In the genomic region with DNA sequence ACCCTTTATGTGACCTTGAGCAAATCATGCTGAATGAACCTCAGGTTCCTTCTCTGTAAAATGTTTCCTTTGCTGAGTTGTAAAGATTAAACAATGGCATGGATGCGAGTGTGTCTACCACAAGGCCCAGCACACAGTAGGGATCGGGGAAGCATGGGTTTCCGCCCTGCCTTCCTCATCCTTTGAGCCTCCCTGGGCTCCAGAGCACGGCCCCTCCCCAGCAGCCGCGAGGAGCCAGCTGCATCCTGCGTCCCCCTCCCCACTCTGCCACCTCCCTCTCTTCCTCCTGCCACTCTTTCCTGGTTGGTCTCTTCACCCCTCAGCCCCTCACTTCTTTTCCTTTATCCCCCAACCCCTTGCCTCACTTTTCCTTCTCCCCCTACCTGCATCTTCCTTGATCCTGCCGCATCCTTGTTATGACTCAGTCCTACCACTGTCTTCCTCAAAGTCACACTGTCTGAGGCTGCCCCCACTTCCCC, we compare ENCODE assay signal across 15 cellular contexts. TPM values are rescaled to one million over a fixed set of nuclear protein-coding genes. Genes with fewer than 3 reads are reported as not detected.
DNase-seq lines count a peak whose midpoint lies in the region; ATAC-seq, FAIRE-seq and TF ChIP-seq lines count a peak whose summit lies in the region.
"Had no signal": no experiment of that assay in that cellular context is flagged by ENCODE, and none has a peak within 500 bp of the region (broad histone marks: within the 10 kb centered on the region; RNA-seq: fewer than 3 reads in every experiment).

No MANE protein-coding gene starts in this region.

- FAIRE-seq in H1 (lab: Jason Lieb, UNC) (no peak), urothelium cell line (lab: Jason Lieb, UNC) (no peak)

- CTCF ChIA-PET in H1 (lab: Charles Lee; ENCODE audit: partially characterized antibody), result interaction anchor here (0.7 to 4.4 kb wide), 4 partner anchors 9 to 112 kb away, joined by 3 to 33 read pairs (median 12); no protein-coding TSS in a partner anchor

- H3K14ac ChIP-seq in H1 (ENCODE audit: insufficient read length), result no peak overlapping the region

- no peak overlapping the region for H4K91ac ChIP-seq in H1 (replicated peaks; ENCODE audit: insufficient read length, low read length)

- H3K9me3 Mint-ChIP-seq in activated T-cell treated with anti-CD3 and anti-CD28 coated beads, Interleukin-2, amount 50 U/mL, for 24 hours, result no peaks in the 10 kb centered on the region
- no peaks in the 10 kb centered on the region for H3K9me3 Mint-ChIP-seq in stimulated activated effector memory CD8-positive, alpha-beta T cell treated with anti-CD3 and anti-CD28 coated beads, Interleukin-12 subunit alpha, Interleukin-12 subunit beta, amount 100 ng/mL, for 72 hours
- H3K9me3 Mint-ChIP-seq: stimulated activated naive CD8-positive, alpha-beta T cell treated with anti-CD3 and anti-CD28 coated beads, Interleukin-15, amount 100 ng/mL, for 72 hours had no signal

- TF ChIP-seq RAD21 in H1 (IDR thresholded peaks at IDR 0.05 in 1 of 2, conservative IDR thresholded peaks at IDR 0.05 in 1 of 2; ENCODE audit: low read depth in 2 of 2, low read length in 2 of 2), result no peak

- TF ChIP-seq EP300 in H1 (IDR thresholded peaks at IDR 0.05; ENCODE audit: borderline replicate concordance in 1 of 2, low read depth in 2 of 2, low read length in 2 of 2), result no peak

- H3K27me3 ChIP-seq in NT2/D1 (ENCODE audit: insufficient read depth, insufficient read length) (no peaks in the 10 kb centered on the region), H1 (replicated peaks in 1 of 4; ENCODE audit: control insufficient read depth in 3 of 4, extremely low read depth in 1 of 4, insufficient read depth in 3 of 4, low read length in 3 of 4) (no peaks in the 10 kb centered on the region), lower lobe of right lung (ENCODE audit: low read depth) (no peaks in the 10 kb centered on the region)
- H3K27me3 ChIP-seq: uterus had no signal

- H3K4me3 Mint-ChIP-seq in activated T-cell treated with anti-CD3 and anti-CD28 coated beads, Interleukin-2, amount 50 U/mL, for 24 hours, result peak overlapping the region; percentile 18
- H3K4me3 Mint-ChIP-seq in stimulated activated effector memory CD8-positive, alpha-beta T cell treated with anti-CD3 and anti-CD28 coated beads, Interleukin-12 subunit alpha, Interleukin-12 subunit beta, amount 100 ng/mL, for 72 hours, result peak overlapping the region; percentile 22
- H3K4me3 Mint-ChIP-seq: stimulated activated naive CD8-positive, alpha-beta T cell treated with anti-CD3 and anti-CD28 coated beads, Interleukin-15, amount 100 ng/mL, for 72 hours had no signal

- H3K9ac ChIP-seq in NT2/D1 (ENCODE audit: insufficient read length, low read depth), result peak overlapping the region; percentile 57
- H3K9ac ChIP-seq in H1 (replicated peaks in 1 of 4; ENCODE audit: extremely low read depth in 1 of 4, low read depth in 3 of 4, low read length in 3 of 4), result no peak overlapping the region
- H3K9ac ChIP-seq: SK-N-SH had no signal

- no peak for DNase-seq in activated T-cell treated with anti-CD3 and anti-CD28 coated beads, Interleukin-2, amount 50 U/mL, for 24 hours
- DNase-seq in activated T-cell treated with anti-CD3 and anti-CD28 coated beads for 4 hours (no peak), NT2/D1 (ENCODE audit: low read depth, low spot score) (no peak), H1 (ENCODE audit: low read depth in 1 of 2, low spot score in 2 of 2) (no peak), lower lobe of right lung (no peak), urothelium cell line (ENCODE audit: low spot score) (no peak)
- DNase-seq in stimulated activated effector memory CD8-positive, alpha-beta T cell treated with anti-CD3 and anti-CD28 coated beads, Interleukin-12 subunit alpha, Interleukin-12 subunit beta, amount 100 ng/mL, for 72 hours (ENCODE audit: low spot score in 2 of 2), result no peak
- DNase-seq: dermis blood vessel endothelial cell; left ventricle myocardium inferior; NCI-H1417; SK-N-SH; stimulated activated naive CD8-positive, alpha-beta T cell treated with anti-CD3 and anti-CD28 coated beads, Interleukin-15, amount 100 ng/mL, for 72 hours; uterus had no signal

- no peak for TF ChIP-seq CTCF in H1 (IDR thresholded peaks at IDR 0.05; ENCODE audit: control extremely low read depth in 1 of 3, insufficient read depth in 1 of 3, low read depth in 1 of 3, low read length in 3 of 3)
- no peak for TF ChIP-seq CTCF in lower lobe of right lung (IDR thresholded peaks at IDR 0.05)

- no peak overlapping the region for H2AFZ ChIP-seq in H1 (ENCODE audit: low read length)

- H4K8ac ChIP-seq in H1 (ENCODE audit: extremely low read depth, insufficient read depth, low read length), result no peak overlapping the region

- POLR2A ChIA-PET in H1 (lab: Charles Lee; ENCODE audit: partially characterized antibody), result interaction anchor here (1.1 to 8.2 kb wide), 5 partner anchors 10 to 152 kb away, joined by 4 to 105 read pairs (median 4); partner anchors contain the start of gene CTF1

- H3K4me3 ChIP-seq in NT2/D1 (ENCODE audit: insufficient read length, low read depth), result no peak overlapping the region
- no peak overlapping the region for H3K4me3 ChIP-seq in H1 (ENCODE audit: extremely low read depth in 1 of 4, insufficient read depth in 2 of 4, low read depth in 3 of 4, low read length in 4 of 4)
- H3K4me3 ChIP-seq in lower lobe of right lung, result no peak overlapping the region
- H3K4me3 ChIP-seq: left ventricle myocardium inferior, uterus had no signal

- no peak overlapping the region; a peak in 1 of 4 replicates for H3K4me2 ChIP-seq in H1 (ENCODE audit: insufficient read depth in 1 of 2, low read depth in 2 of 2, low read length in 2 of 2)

- no peak overlapping the region for H3K56ac ChIP-seq in H1 (replicated peaks; ENCODE audit: insufficient read length, low read depth, low read length)

- H3K18ac ChIP-seq in H1 (ENCODE audit: extremely low read depth, low read length), result no peak overlapping the region

- H2BK5ac ChIP-seq in H1 (ENCODE audit: low read depth, low read length), result no peak overlapping the region

- peaks cover 0 to 10% of the 10 kb centered on the region in 2 experiments; a peak in 2 of 4 replicates for H3K79me2 ChIP-seq in H1 (ENCODE audit: control insufficient read depth in 1 of 2, insufficient read depth in 2 of 2, low read length in 2 of 2)

- H3K27me3 Mint-ChIP-seq in activated T-cell treated with anti-CD3 and anti-CD28 coated beads, Interleukin-2, amount 50 U/mL, for 24 hours, result no peaks in the 10 kb centered on the region
- H3K27me3 Mint-ChIP-seq: stimulated activated naive CD8-positive, alpha-beta T cell treated with anti-CD3 and anti-CD28 coated beads, Interleukin-15, amount 100 ng/mL, for 72 hours had no signal

- no peak for TF ChIP-seq POLR2A in H1 (IDR thresholded peaks at IDR 0.05; ENCODE audit: control extremely low read depth in 1 of 2, low read depth in 2 of 2, low read length in 2 of 2)

- H2BK12ac ChIP-seq in H1 (ENCODE audit: low read depth, low read length), result no peak overlapping the region

- peaks cover 6% of the 10 kb centered on the region for H3K79me1 ChIP-seq in H1 (ENCODE audit: low read depth, low read length)

- H4K20me1 ChIP-seq in H1 (replicated peaks in 1 of 2; ENCODE audit: control insufficient read depth in 1 of 2, insufficient read depth in 2 of 2, low read length in 2 of 2), result peaks cover 0 to 5% of the 10 kb centered on the region in 2 experiments

- H2BK15ac ChIP-seq in H1 (ENCODE audit: low read length), result 0 out of 2 replicates have a peak overlapping the region, but pooled peaks have one; percentile 16

- no peak overlapping the region for H2AK5ac ChIP-seq in H1 (ENCODE audit: low read depth, low read length)

- no peak overlapping the region for H2BK120ac ChIP-seq in H1 (replicated peaks; ENCODE audit: low read depth, low read length)

- H3K27ac Mint-ChIP-seq in activated T-cell treated with anti-CD3 and anti-CD28 coated beads, Interleukin-2, amount 50 U/mL, for 24 hours, result peak overlapping the region; percentile 69
- H3K27ac Mint-ChIP-seq in stimulated activated effector memory CD8-positive, alpha-beta T cell treated with anti-CD3 and anti-CD28 coated beads, Interleukin-12 subunit alpha, Interleukin-12 subunit beta, amount 100 ng/mL, for 72 hours, result peak overlapping the region; percentile 77

- H3K23ac ChIP-seq in H1 (ENCODE audit: insufficient read length), result no peak overlapping the region

- H2BK20ac ChIP-seq in H1 (ENCODE audit: low read length), result no peak overlapping the region

- H3K36me3 ChIP-seq in NT2/D1 (ENCODE audit: insufficient read depth, insufficient read length, low read length), result peaks cover 57% of the 10 kb centered on the region
- peaks cover 3 to 31% (median 18%) of the 10 kb centered on the region in 4 experiments; a peak in 7 of 8 replicates for H3K36me3 ChIP-seq in H1 (ENCODE audit: control insufficient read depth in 2 of 4, insufficient read depth in 4 of 4, low read length in 3 of 4)
- H3K36me3 ChIP-seq in lower lobe of right lung, result peaks cover 16% of the 10 kb centered on the region
- H3K36me3 ChIP-seq: uterus had no signal

- H3K9me3 ChIP-seq in NT2/D1 (ENCODE audit: insufficient read depth, low read length), result no peaks in the 10 kb centered on the region
- H3K9me3 ChIP-seq in H1 (ENCODE audit: insufficient read depth in 2 of 2, low read depth in 1 of 2, low read length in 1 of 2), result no peaks in the 10 kb centered on the region
- H3K9me3 ChIP-seq in lower lobe of right lung, result no peaks in the 10 kb centered on the region
- H3K9me3 ChIP-seq: left ventricle myocardium inferior, SK-N-SH, uterus had no signal

- intact Hi-C loops in lower lobe of right lung (cut with DNase I), result no loop called here

- H3K4me1 Mint-ChIP-seq in activated T-cell treated with anti-CD3 and anti-CD28 coated beads, Interleukin-2, amount 50 U/mL, for 24 hours (ENCODE audit: low read depth), result peaks cover 23% of the 10 kb centered on the region
- peaks cover 43% of the 10 kb centered on the region for H3K4me1 Mint-ChIP-seq in stimulated activated effector memory CD8-positive, alpha-beta T cell treated with anti-CD3 and anti-CD28 coated beads, Interleukin-12 subunit alpha, Interleukin-12 subunit beta, amount 100 ng/mL, for 72 hours

- peaks cover 36% of the 10 kb centered on the region for H3K36me3 Mint-ChIP-seq in activated T-cell treated with anti-CD3 and anti-CD28 coated beads, Interleukin-2, amount 50 U/mL, for 24 hours (ENCODE audit: low read depth)
- H3K36me3 Mint-ChIP-seq in stimulated activated effector memory CD8-positive, alpha-beta T cell treated with anti-CD3 and anti-CD28 coated beads, Interleukin-12 subunit alpha, Interleukin-12 subunit beta, amount 100 ng/mL, for 72 hours, result peaks cover 35% of the 10 kb centered on the region

- peaks cover 8% of the 10 kb centered on the region; the same call in 1 of the 2 replicates for H3K23me2 ChIP-seq in H1 (ENCODE audit: low read depth, low read length)

- no peak for ATAC-seq in stimulated activated effector memory CD8-positive, alpha-beta T cell treated with anti-CD3 and anti-CD28 coated beads, Interleukin-12 subunit alpha, Interleukin-12 subunit beta, amount 100 ng/mL, for 72 hours
- ATAC-seq in HG03139 (IDR thresholded peaks at IDR 0.05; ENCODE audit: unreplicated experiment), result no peak
- ATAC-seq in lower lobe of right lung, result no peak
- ATAC-seq: stimulated activated naive CD8-positive, alpha-beta T cell treated with anti-CD3 and anti-CD28 coated beads, Interleukin-15, amount 100 ng/mL, for 72 hours had no signal

- WGBS in H1 (ENCODE audit: extremely low coverage in 1 of 2, insufficient coverage in 1 of 2, insufficient read length in 1 of 2, insufficient replicate concordance in 2 of 2, low coverage in 1 of 2, low lambda C conversion rate in 2 of 2, missing lambda C conversion rate in 1 of 2), 2 experiments, result 91% methylated on average over 7 of the region's 8 CpGs; no CpG with 5 or more reads in 1 of the 2 experiments

- no peak overlapping the region for H3K4ac ChIP-seq in H1 (replicated peaks; ENCODE audit: insufficient read length, low read depth, low read length)

- H3K4me1 ChIP-seq in NT2/D1 (ENCODE audit: insufficient read depth, insufficient read length) (peaks cover 12% of the 10 kb centered on the region), H1 (replicated peaks in 1 of 4; ENCODE audit: control insufficient read depth in 3 of 4, insufficient read depth in 4 of 4, low read length in 3 of 4) (peaks cover 0 to 9% (median 2%) of the 10 kb centered on the region in 4 experiments; a peak in 4 of 7 replicates), lower lobe of right lung (peaks cover 3% of the 10 kb centered on the region)

- H3K27ac ChIP-seq in H1 (ENCODE audit: low read depth, low read length), result no peak overlapping the region
- H3K27ac ChIP-seq in lower lobe of right lung, result no peak overlapping the region
- H3K27ac ChIP-seq: left ventricle myocardium inferior, uterus, VCaP had no signal

- no peak overlapping the region for H4K5ac ChIP-seq in H1 (ENCODE audit: insufficient read length, low read depth, low read length)

RNA-seq across cellular contexts. Expression of gene FBXL19, which starts 3.0 kb away (rescaled TPM):
- total RNA-seq in H1 (2021; fragmentation: NEBNext Ultra II Directional; extraction: Animal tissue kit (Norgen Biotek cat#: 25700)), result 72.2 and 74.8 TPM in 2 replicates
- 47.2 and 77.3 TPM in 2 replicates for polyA plus RNA-seq in H1 (2011; rRNA removed)
- 36.7 TPM for polyA plus RNA-seq in H1 (2011; cell fraction: cytosol; rRNA removed)
- polyA plus RNA-seq in H1 (2011; cell fraction: nucleus; rRNA removed), result 70.9 TPM
- 35.8 to 54.6 TPM (median 48.7 TPM) in 4 replicates for polyA plus RNA-seq in H1 (2012, experiment 1 of 2)
- 41.4 TPM for polyA plus RNA-seq in H1 (2012, experiment 2 of 2)
- polyA plus RNA-seq in H1 (2013, experiment 1 of 2), result 42.8 TPM
- polyA plus RNA-seq in H1 (2013, experiment 2 of 2), result 45.1 TPM
- 9.9 and 13.9 TPM in 2 replicates for polyA minus RNA-seq in H1 (2011; rRNA and poly(A)+ RNA removed)
- polyA minus RNA-seq in H1 (2011; cell fraction: cytosol; rRNA and poly(A)+ RNA removed), result 46.6 TPM
- polyA minus RNA-seq in H1 (2011; cell fraction: nucleus; rRNA and poly(A)+ RNA removed), result 25.4 TPM
- total RNA-seq in lower lobe of right lung, result 14.5 TPM

RNA-seq across cellular contexts. Expression of gene ORAI3, which starts 22.5 kb away (rescaled TPM):
- total RNA-seq in H1 (2021; fragmentation: NEBNext Ultra II Directional; extraction: Animal tissue kit (Norgen Biotek cat#: 25700)), result 8.7 and 10.0 TPM in 2 replicates
- 24.5 and 26.8 TPM in 2 replicates for polyA plus RNA-seq in H1 (2011; rRNA removed)
- polyA plus RNA-seq in H1 (2011; cell fraction: cytosol; rRNA removed), result 15.8 TPM
- 15.7 TPM for polyA plus RNA-seq in H1 (2011; cell fraction: nucleus; rRNA removed)
- polyA plus RNA-seq in H1 (2012, experiment 1 of 2), result 6.0 to 11.3 TPM (median 9.0 TPM) in 4 replicates
- polyA plus RNA-seq in H1 (2012, experiment 2 of 2), result 10.6 TPM
- 10.8 TPM for polyA plus RNA-seq in H1 (2013, experiment 1 of 2)
- 13.1 TPM for polyA plus RNA-seq in H1 (2013, experiment 2 of 2)
- 11.8 and 13.4 TPM in 2 replicates for polyA minus RNA-seq in H1 (2011; rRNA and poly(A)+ RNA removed)
- polyA minus RNA-seq in H1 (2011; cell fraction: cytosol; rRNA and poly(A)+ RNA removed), result 6.5 TPM
- polyA minus RNA-seq in H1 (2011; cell fraction: nucleus; rRNA and poly(A)+ RNA removed), result 8.5 TPM
- 30.2 TPM for total RNA-seq in lower lobe of right lung

RNA-seq across cellular contexts. Expression of gene CTF1, which starts 30.0 kb away (rescaled TPM):
- 0.77 and 0.97 TPM in 2 replicates for total RNA-seq in H1 (2021; fragmentation: NEBNext Ultra II Directional; extraction: Animal tissue kit (Norgen Biotek cat#: 25700))
- 3.4 and 5.0 TPM in 2 replicates for polyA plus RNA-seq in H1 (2011; rRNA removed)
- polyA plus RNA-seq in H1 (2011; cell fraction: cytosol; rRNA removed), result 1.3 TPM
- polyA plus RNA-seq in H1 (2011; cell fraction: nucleus; rRNA removed), result 3.2 TPM
- 0.50 to 1.1 TPM (median 1.00 TPM) in 4 replicates for polyA plus RNA-seq in H1 (2012, experiment 1 of 2)
- 1.0 TPM for polyA plus RNA-seq in H1 (2012, experiment 2 of 2)
- 1.3 TPM for polyA plus RNA-seq in H1 (2013, experiment 1 of 2)
- 1.6 TPM for polyA plus RNA-seq in H1 (2013, experiment 2 of 2)
- polyA minus RNA-seq in H1 (2011; rRNA and poly(A)+ RNA removed), result 0.71 and 1.3 TPM in 2 replicates
- polyA minus RNA-seq in H1 (2011; cell fraction: cytosol; rRNA and poly(A)+ RNA removed), result 0.66 TPM
- polyA minus RNA-seq in H1 (2011; cell fraction: nucleus; rRNA and poly(A)+ RNA removed), result 2.3 TPM
- 10.3 TPM for total RNA-seq in lower lobe of right lung

RNA-seq across cellular contexts. Expression of gene SETD1A, which starts 31.2 kb away (rescaled TPM):
- 29.0 and 29.6 TPM in 2 replicates for total RNA-seq in H1 (2021; fragmentation: NEBNext Ultra II Directional; extraction: Animal tissue kit (Norgen Biotek cat#: 25700))
- 4.8 and 8.3 TPM in 2 replicates for polyA plus RNA-seq in H1 (2011; rRNA removed)
- 3.2 TPM for polyA plus RNA-seq in H1 (2011; cell fraction: cytosol; rRNA removed)
- polyA plus RNA-seq in H1 (2011; cell fraction: nucleus; rRNA removed), result 20.7 TPM
- 23.3 to 31.8 TPM (median 27.5 TPM) in 4 replicates for polyA plus RNA-seq in H1 (2012, experiment 1 of 2)
- 13.9 TPM for polyA plus RNA-seq in H1 (2012, experiment 2 of 2)
- 18.4 TPM for polyA plus RNA-seq in H1 (2013, experiment 1 of 2)
- 18.0 TPM for polyA plus RNA-seq in H1 (2013, experiment 2 of 2)
- polyA minus RNA-seq in H1 (2011; rRNA and poly(A)+ RNA removed), result 3.2 and 4.1 TPM in 2 replicates
- 8.7 TPM for polyA minus RNA-seq in H1 (2011; cell fraction: cytosol; rRNA and poly(A)+ RNA removed)
- polyA minus RNA-seq in H1 (2011; cell fraction: nucleus; rRNA and poly(A)+ RNA removed), result 9.1 TPM
- 15.0 TPM for total RNA-seq in lower lobe of right lung

RNA-seq across cellular contexts. Expression of gene BCL7C, which starts 32.5 kb away (rescaled TPM):
- 16.5 and 17.2 TPM in 2 replicates for total RNA-seq in H1 (2021; fragmentation: NEBNext Ultra II Directional; extraction: Animal tissue kit (Norgen Biotek cat#: 25700))
- polyA plus RNA-seq in H1 (2011; rRNA removed), result 8.6 and 10.9 TPM in 2 replicates
- 11.8 TPM for polyA plus RNA-seq in H1 (2011; cell fraction: cytosol; rRNA removed)
- polyA plus RNA-seq in H1 (2011; cell fraction: nucleus; rRNA removed), result 9.4 TPM
- polyA plus RNA-seq in H1 (2012, experiment 1 of 2), result 7.8 to 12.6 TPM (median 11.7 TPM) in 4 replicates
- polyA plus RNA-seq in H1 (2012, experiment 2 of 2), result 8.9 TPM
- polyA plus RNA-seq in H1 (2013, experiment 1 of 2), result 19.0 TPM
- 19.9 TPM for polyA plus RNA-seq in H1 (2013, experiment 2 of 2)
- polyA minus RNA-seq in H1 (2011; rRNA and poly(A)+ RNA removed), result 1.2 and 1.8 TPM in 2 replicates
- polyA minus RNA-seq in H1 (2011; cell fraction: cytosol; rRNA and poly(A)+ RNA removed), result 5.0 TPM
- polyA minus RNA-seq in H1 (2011; cell fraction: nucleus; rRNA and poly(A)+ RNA removed), result 4.0 TPM
- total RNA-seq in lower lobe of right lung, result 23.3 TPM
